ENCODE assay signal across 29 cellular contexts in genomic region chr2:35365859-35366258, GRCh38.
DNase-seq lines count a peak whose midpoint lies in the region; ATAC-seq, FAIRE-seq and TF ChIP-seq lines count a peak whose summit lies in the region.
"Had no signal": no experiment of that assay in that cellular context is flagged by ENCODE, and none has a peak within 500 bp of the region (broad histone marks: within the 10 kb centered on the region; RNA-seq: fewer than 3 reads in every experiment).

No MANE protein-coding gene starts in this region.

- no peaks in the 10 kb centered on the region for H3K4me1 ChIP-seq in PC-3 (ENCODE audit: insufficient read depth, low read length)
- H3K4me1 ChIP-seq: uterus had no signal

- intact Hi-C loops in PC-3 (cut with micrococcal nuclease), result no loop called here

- CTCF ChIA-PET in PC-3 (lab: Charles Lee), result no interaction called here

- H3K9ac ChIP-seq in PC-3 (ENCODE audit: low read length), result no peak overlapping the region

- POLR2A ChIA-PET in PC-3 (lab: Charles Lee; ENCODE audit: unreplicated experiment), result no interaction called here

- peak; percentile 10 for DNase-seq in A172 (ENCODE audit: low spot score)
- peak; percentile 9 for DNase-seq in ELR (ENCODE audit: low read depth)
- peak; percentile 12 for DNase-seq in PC-3
- peak; percentile 14 for DNase-seq in choroid plexus epithelial cell (ENCODE audit: low read depth)
- no peak for DNase-seq in nucleus accumbens (lab: John Stamatoyannopoulos, UW)
- DNase-seq in NCI-H748 treated with DMSO at 0.1 percent for 48 hours (lab: John Stamatoyannopoulos, UW), result no peak
- DNase-seq in frontal cortex (ENCODE audit: low spot score in 2 of 2), result no peak
- DNase-seq: activated CD4-positive, alpha-beta memory T cell treated with anti-CD3 and anti-CD28 coated beads for 36 hours; activated CD8-positive, alpha-beta memory T cell treated with anti-CD3 and anti-CD28 coated beads, Interleukin-2, amount 50 U/mL, for 48 hours; activated naive CD8-positive, alpha-beta T cell treated with anti-CD3 and anti-CD28 coated beads, Interleukin-2, amount 10 ng/mL, durations not matched to agents 7 days and 5 days; C1 segment of cervical spinal cord; Calu3; cerebellar nuclear complex; effector CD4-positive, alpha-beta T cell; foreskin fibroblast; left ventricle myocardium superior; mucosa of descending colon; NCI-H1092 treated with DMSO at 0.1 percent for 48 hours; NCI-H187 treated with DMSO at 0.1 percent for 48 hours; nephron progenitor cell; right cardiac atrium; stimulated activated CD4-positive, alpha-beta T cell treated with anti-CD3 and anti-CD28 coated beads, Interleukin-12 subunit alpha, Interleukin-12 subunit beta, amount 100 ng/mL, for 4 hours; stimulated activated CD4-positive, alpha-beta T cell treated with anti-CD3 and anti-CD28 coated beads, Interleukin-4, amount 100 ng/mL, for 24 hours; stimulated activated naive CD4-positive, alpha-beta T cell; T1000; uterus had no signal

- H3F3A ChIP-seq in PC-3 (ENCODE audit: low read length, unreplicated experiment), result no peaks in the 10 kb centered on the region

- no peak overlapping the region for H2AFZ ChIP-seq in PC-3 (ENCODE audit: low read length)

- H3K9me2 ChIP-seq in PC-3 (replicated peaks; ENCODE audit: low read length), result no peaks in the 10 kb centered on the region

- no TSS peak for BruUV-seq in PC-3 (replicated peaks; lab: Mats Ljungman, UMichigan)

- no peaks in the 10 kb centered on the region for H3K79me2 ChIP-seq in PC-3 (ENCODE audit: low read length)

- no peak for TF ChIP-seq POLR2A in GM18505 (IDR thresholded peaks at IDR 0.05; ENCODE audit: borderline replicate concordance, extremely low read depth, insufficient read depth, insufficient read length)

- H3K27me3 ChIP-seq in PC-3 (ENCODE audit: low read length), result no peaks in the 10 kb centered on the region
- H3K27me3 ChIP-seq: uterus had no signal

- FAIRE-seq in frontal cortex (lab: Jason Lieb, UNC), result no peak
- FAIRE-seq: HTR-8/SVneo, islet of Langerhans had no signal

- H3K9me3 ChIP-seq in PC-3 (ENCODE audit: low read length), result no peaks in the 10 kb centered on the region
- H3K9me3 ChIP-seq: mucosa of descending colon, uterus had no signal

- no peak overlapping the region for H3K27ac ChIP-seq in PC-3 (ENCODE audit: low read length)
- H3K27ac ChIP-seq: uterus had no signal

- TF ChIP-seq CTCF in PC-3 (conservative IDR thresholded peaks at IDR 0.05; ENCODE audit: low read depth, low read length) (peak; percentile 14; the same call in 1 of the 2 replicates), choroid plexus epithelial cell (conservative IDR thresholded peaks at IDR 0.05; ENCODE audit: low read depth, low read length) (no peak)

- ATAC-seq in PC-3 (no peak), GM18505 (IDR thresholded peaks at IDR 0.05; ENCODE audit: unreplicated experiment) (no peak)
- ATAC-seq: left ventricle myocardium superior, mucosa of descending colon, right cardiac atrium had no signal

- no peak overlapping the region for H3K4me2 ChIP-seq in PC-3 (ENCODE audit: low read length)

- no peaks in the 10 kb centered on the region for H3K36me3 ChIP-seq in PC-3 (ENCODE audit: low read depth, low read length)
- H3K36me3 ChIP-seq: uterus had no signal

- no peak overlapping the region for H3K4me3 ChIP-seq in PC-3 (ENCODE audit: low read length)
- H3K4me3 ChIP-seq in choroid plexus epithelial cell (ENCODE audit: low read depth, low read length), result no peak overlapping the region
- H3K4me3 ChIP-seq: mucosa of descending colon, uterus had no signal

- H4K20me1 ChIP-seq in PC-3 (ENCODE audit: low read length), result no peaks in the 10 kb centered on the region

Comparison
In these comparisons a context has a peak if more than half of its experiments do, and no peak if none do; other contexts are left out.
1. DNase-seq: peak in A172 (single experiment), ELR (single experiment), PC-3 (single experiment) and choroid plexus epithelial cell (single experiment); none in nucleus accumbens (0 of 56), NCI-H748 treated with DMSO at 0.1 percent for 48 hours (single experiment) and frontal cortex (0 of 2).